In the genomic region with DNA sequence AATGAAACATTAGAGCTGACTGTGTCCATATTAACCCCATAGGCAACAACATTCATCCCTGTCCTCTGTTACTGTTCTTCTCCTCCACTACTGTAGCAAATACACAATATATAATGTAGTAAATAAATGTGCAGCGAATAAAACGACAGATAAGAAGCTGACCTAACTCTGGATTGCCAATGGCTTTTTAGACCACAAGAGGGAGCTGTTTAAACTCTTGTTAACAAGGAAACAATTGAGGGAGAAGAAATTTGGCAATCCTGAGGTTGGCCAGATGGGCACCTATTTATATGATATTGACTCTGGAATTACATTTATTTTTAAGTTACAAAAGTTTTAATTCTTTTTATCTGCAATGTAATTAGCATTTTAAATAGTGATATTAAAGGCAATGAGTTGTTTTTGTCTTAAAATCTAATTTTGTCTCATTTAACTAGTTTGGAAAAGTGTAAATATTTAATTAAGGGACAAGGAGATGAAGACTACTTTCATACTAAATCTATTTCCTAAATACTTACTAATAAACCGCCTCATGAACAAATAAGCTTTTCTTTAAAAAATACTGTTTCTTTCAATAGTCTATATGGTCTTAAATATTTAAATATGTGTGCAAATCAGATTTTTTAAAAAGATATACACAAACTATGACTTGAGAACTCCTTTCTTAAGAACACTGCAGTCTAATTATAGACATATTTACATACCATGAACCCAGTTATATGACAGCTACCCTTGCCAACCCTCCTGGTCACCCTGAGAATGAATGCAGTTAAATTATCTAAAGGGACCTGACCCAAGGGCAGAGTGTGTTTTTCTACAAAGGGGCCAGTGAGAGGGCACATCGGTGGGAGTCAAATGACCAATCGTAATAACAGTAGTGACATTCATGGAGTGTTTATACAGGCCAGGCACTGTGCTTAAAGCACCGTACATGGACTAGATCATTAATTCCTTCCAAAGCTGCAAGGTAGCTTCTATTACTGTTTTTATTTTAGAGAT, we compare ENCODE assay signal across 9 cellular contexts. TPM values are rescaled to one million over a fixed set of nuclear protein-coding genes. Genes with fewer than 3 reads are reported as not detected.
DNase-seq lines count a peak whose midpoint lies in the region; ATAC-seq and TF ChIP-seq lines count a peak whose summit lies in the region.
"Had no signal": no experiment of that assay in that cellular context is flagged by ENCODE, and none has a peak within 500 bp of the region (broad histone marks: within the 10 kb centered on the region; RNA-seq: fewer than 3 reads in every experiment).

No MANE protein-coding gene starts in this region.

- in situ Hi-C loops in IMR-90 (cut with MboI; ENCODE audit: low sequenced_read_pairs), result loop anchor here (5.0 kb wide), 1 partner anchor 242 kb away; no protein-coding TSS in a partner anchor

- no peak overlapping the region for H2AFZ ChIP-seq in IMR-90 (replicated peaks; ENCODE audit: low read length, poor library complexity)

- no peaks in the 10 kb centered on the region for H3K4me1 Mint-ChIP-seq in CD4-positive, alpha-beta T cell (ENCODE audit: low read depth)
- H3K4me1 Mint-ChIP-seq: activated B cell treated with CpG ODN at 0.5 μM for 24 hours had no signal

- H3K4me3 ChIP-seq in IMR-90 (ENCODE audit: insufficient read depth, low read depth, low read length), result no peak overlapping the region
- H3K4me3 ChIP-seq in NT2/D1 (ENCODE audit: insufficient read length, low read depth), result no peak overlapping the region
- H3K4me3 ChIP-seq in liver (ENCODE audit: low read depth in 1 of 3, low read length in 3 of 3), result no peak overlapping the region

- no peaks in the 10 kb centered on the region for H3K36me3 Mint-ChIP-seq in CD4-positive, alpha-beta T cell (ENCODE audit: low read depth)

- H2AK5ac ChIP-seq in IMR-90 (ENCODE audit: low read depth, low read length), result no peak overlapping the region

- no peaks in the 10 kb centered on the region for H4K20me1 ChIP-seq in IMR-90 (ENCODE audit: insufficient read depth, low read length)

- no peak overlapping the region for H2BK15ac ChIP-seq in IMR-90 (ENCODE audit: low read depth, low read length)

- intact Hi-C loops in CD4-positive, alpha-beta T cell (cut with DNase I, micrococcal nuclease), result loop anchor here (1.0 to 5.0 kb wide), 4 partner anchors 197 to 238 kb away; a partner anchor contains a TSS
- intact Hi-C loops in IMR-90 (cut with micrococcal nuclease), result loop anchor here (1.0 kb wide), 3 partner anchors 197 to 280 kb away; no protein-coding TSS in a partner anchor

- no peak overlapping the region for H3K56ac ChIP-seq in IMR-90 (ENCODE audit: extremely low read depth, insufficient read depth, low read length)

- TF ChIP-seq POLR2A in IMR-90 (IDR thresholded peaks at IDR 0.05; ENCODE audit: low read depth, low read length), result no peak

- no peak overlapping the region for H3K27ac ChIP-seq in CD4-positive, alpha-beta T cell (ENCODE audit: low read depth, low read length)
- H3K27ac ChIP-seq in IMR-90 (ENCODE audit: insufficient read depth, low read length) (no peak overlapping the region), liver (ENCODE audit: low read depth in 1 of 2, low read length in 2 of 2) (no peak overlapping the region)

- H3K4ac ChIP-seq in IMR-90 (ENCODE audit: low read depth, low read length), result no peak overlapping the region

- H3K27me3 ChIP-seq in CD4-positive, alpha-beta T cell (ENCODE audit: control insufficient read depth, insufficient read depth, low read length), result no peaks in the 10 kb centered on the region
- H3K27me3 ChIP-seq in IMR-90 (ENCODE audit: control insufficient read depth, insufficient read depth, low read length), result no peaks in the 10 kb centered on the region; the same call in 1 of the 2 replicates
- no peaks in the 10 kb centered on the region for H3K27me3 ChIP-seq in NT2/D1 (ENCODE audit: insufficient read depth, insufficient read length)
- H3K27me3 ChIP-seq in liver (ENCODE audit: control insufficient read depth in 4 of 4, insufficient read depth in 4 of 4, low read length in 3 of 4), result no peaks in the 10 kb centered on the region

- H3K79me1 ChIP-seq in IMR-90 (ENCODE audit: low read depth in 1 of 2, low read length in 2 of 2), result no peaks in the 10 kb centered on the region

- no peaks in the 10 kb centered on the region for H3K36me3 ChIP-seq in IMR-90 (ENCODE audit: control insufficient read depth, insufficient read depth, low read length)
- no peaks in the 10 kb centered on the region for H3K36me3 ChIP-seq in NT2/D1 (ENCODE audit: insufficient read depth, insufficient read length, low read length)
- no peaks in the 10 kb centered on the region for H3K36me3 ChIP-seq in liver (ENCODE audit: control insufficient read depth in 4 of 4, insufficient read depth in 3 of 4, low read depth in 1 of 4, low read length in 3 of 4)

- peak overlapping the region; percentile 72 for H3K4me2 ChIP-seq in IMR-90 (ENCODE audit: low read depth, low read length)

- no peaks in the 10 kb centered on the region for H3K4me1 ChIP-seq in IMR-90 (ENCODE audit: control insufficient read depth, insufficient read depth, low read length)
- no peaks in the 10 kb centered on the region for H3K4me1 ChIP-seq in NT2/D1 (ENCODE audit: insufficient read depth, insufficient read length)
- no peaks in the 10 kb centered on the region for H3K4me1 ChIP-seq in liver (ENCODE audit: control insufficient read depth in 4 of 4, insufficient read depth in 4 of 4, low read length in 3 of 4)

- H2BK20ac ChIP-seq in IMR-90 (ENCODE audit: low read depth, low read length), result no peak overlapping the region

- no peak overlapping the region for H4K91ac ChIP-seq in IMR-90 (ENCODE audit: insufficient read depth, low read depth, low read length)

- H3K9me1 ChIP-seq in IMR-90 (ENCODE audit: insufficient read depth, low read length), result no peaks in the 10 kb centered on the region

- TF ChIP-seq CTCF in CD4-positive, alpha-beta T cell (IDR thresholded peaks at IDR 0.05), result peak; percentile 81
- TF ChIP-seq CTCF in IMR-90 (conservative IDR thresholded peaks at IDR 0.05; ENCODE audit: low read depth, low read length) (peak; percentile 86), liver (IDR thresholded peaks at IDR 0.05; ENCODE audit: low read depth, low read length, missing input control) (peak; percentile 87)

- no peaks in the 10 kb centered on the region for H3K9me3 Mint-ChIP-seq in CD4-positive, alpha-beta T cell
- H3K9me3 Mint-ChIP-seq: activated B cell treated with CpG ODN at 0.5 μM for 24 hours had no signal

- H3K9ac ChIP-seq in IMR-90 (ENCODE audit: low read depth, low read length), result no peak overlapping the region
- H3K9ac ChIP-seq in NT2/D1 (ENCODE audit: insufficient read length, low read depth), result no peak overlapping the region
- no peak overlapping the region for H3K9ac ChIP-seq in liver (ENCODE audit: low read depth in 1 of 2, low read length in 2 of 2)

- BruUV-seq in IMR-90 (replicated peaks; lab: Mats Ljungman, UMichigan), result no TSS peak

- H2AK9ac ChIP-seq in IMR-90 (replicated peaks; ENCODE audit: low read depth, low read length, poor library complexity), result no peak overlapping the region

- H3K23ac ChIP-seq in IMR-90 (ENCODE audit: low read depth, low read length), result no peak overlapping the region

- H2BK120ac ChIP-seq in IMR-90 (ENCODE audit: low read depth, low read length), result no peak overlapping the region

- TF ChIP-seq RAD21 in IMR-90 (IDR thresholded peaks at IDR 0.05; ENCODE audit: low read length), result peak; percentile 63
- TF ChIP-seq RAD21 in liver (IDR thresholded peaks at IDR 0.05), result peak; percentile 92 to 93

- H3K9me3 ChIP-seq in CD4-positive, alpha-beta T cell (ENCODE audit: control insufficient read depth, low read length), result no peaks in the 10 kb centered on the region
- H3K9me3 ChIP-seq in IMR-90 (ENCODE audit: control insufficient read depth, insufficient read depth, low read length) (peaks cover 2% of the 10 kb centered on the region; the same call in 1 of the 2 replicates), NT2/D1 (ENCODE audit: insufficient read depth, low read length) (peaks cover 5% of the 10 kb centered on the region; the same call in 1 of the 2 replicates), liver (ENCODE audit: control insufficient read depth in 4 of 4, low read length in 3 of 4) (peaks cover 0 to 2% (median 0%) of the 10 kb centered on the region in 4 donors)

- no peak for ATAC-seq in CD4-positive, alpha-beta T cell (ENCODE audit: poor library complexity)
- ATAC-seq in GM18508 (IDR thresholded peaks at IDR 0.05; ENCODE audit: insufficient read depth, unreplicated experiment), result peak; percentile 50
- peak; percentile 61 for ATAC-seq in IMR-90 (ENCODE audit: low read depth)
- no peak for ATAC-seq in GM18873 (IDR thresholded peaks at IDR 0.05; ENCODE audit: low FRiP score, unreplicated experiment)

- CTCF ChIA-PET in CD4-positive, alpha-beta T cell (lab: Charles Lee), result interaction anchor here (0.7 to 2.0 kb wide), 6 partner anchors 10 to 240 kb away, joined by 3 to 10 read pairs (median 5); a partner anchor contains a TSS
- CTCF ChIA-PET in IMR-90 (lab: Yijun Ruan, JAX), result interaction anchor here (0.9 to 2.6 kb wide), 12 partner anchors 11 to 292 kb away, joined by 3 to 18 read pairs (median 4); no protein-coding TSS in a partner anchor

- H2BK5ac ChIP-seq in IMR-90 (ENCODE audit: low read depth, low read length, poor library complexity, severe bottlenecking), result no peak overlapping the region

- WGBS in IMR-90 (ENCODE audit: extremely low coverage in 2 of 2, insufficient read length in 1 of 2), 2 experiments, result 100% methylated on average over 1 of the region's 6 CpGs; no CpG with 5 or more reads in 1 of the 2 experiments
- WGBS in liver, result 38% methylated on average over 6 of the region's 6 CpGs

- peaks cover 6% of the 10 kb centered on the region for H3K27me3 Mint-ChIP-seq in CD4-positive, alpha-beta T cell

- DNase-seq in CD4-positive, alpha-beta T cell, result peak in 2 of 10 experiments; percentile 5 to 7
- DNase-seq in IMR-90, result peak; percentile 81
- peak; percentile 50 for DNase-seq in NT2/D1 (ENCODE audit: low read depth, low spot score)
- DNase-seq in cerebellum (ENCODE audit: low spot score), result peak; percentile 67
- peak; percentile 54 for DNase-seq in ureter (ENCODE audit: low spot score)
- DNase-seq: activated B cell treated with CpG ODN at 0.5 μM for 24 hours had no signal

- H3K18ac ChIP-seq in IMR-90 (ENCODE audit: low read depth, low read length), result no peak overlapping the region

- H4K8ac ChIP-seq in IMR-90 (ENCODE audit: low read depth in 2 of 2, low read length in 2 of 2), result no peak overlapping the region

- no peak overlapping the region for H3K4me3 Mint-ChIP-seq in CD4-positive, alpha-beta T cell
- H3K4me3 Mint-ChIP-seq: activated B cell treated with CpG ODN at 0.5 μM for 24 hours had no signal

- dilution Hi-C loops in IMR-90 (cut with HindIII; ENCODE audit: low sequenced_read_pairs, unreplicated experiment), result no loop called here

- no peak overlapping the region for H4K5ac ChIP-seq in IMR-90 (ENCODE audit: low read depth, low read length)

- POLR2A ChIA-PET in CD4-positive, alpha-beta T cell (lab: Charles Lee), result interaction anchor here (0.7 to 1.3 kb wide), 2 partner anchors 177 to 197 kb away, joined by 3 to 7 read pairs; no protein-coding TSS in a partner anchor
- POLR2A ChIA-PET in IMR-90 (lab: Charles Lee; ENCODE audit: unreplicated experiment), result no interaction called here

- H3K27ac Mint-ChIP-seq in CD4-positive, alpha-beta T cell, result no peak overlapping the region
- H3K27ac Mint-ChIP-seq: activated B cell treated with CpG ODN at 0.5 μM for 24 hours had no signal

- H3K14ac ChIP-seq in IMR-90 (replicated peaks; ENCODE audit: low read depth, low read length), result no peak overlapping the region

RNA-seq across cellular contexts. Expression of a gene that starts 52.9 kb away (rescaled TPM):
- 1 to 10 TPM; 4.4 to 4.8 TPM for total RNA-seq in CD4-positive, alpha-beta T cell
- total RNA-seq in IMR-90 (2012; rRNA removed) (15.2 and 27.5 TPM in 2 replicates), cerebellum (20.4 TPM), liver (10 to 100 TPM; 10.8 to 15.2 TPM), ureter (21.9 TPM)
- polyA plus RNA-seq in IMR-90 (2012; rRNA removed) (19.1 and 24.9 TPM in 2 replicates), liver (10 to 100 TPM in 1 of 2 donors, 1 to 10 TPM in 1; 8.7 to 15.7 TPM)
- 3.7 and 8.2 TPM in 2 replicates for polyA plus RNA-seq in IMR-90 (2012; cell fraction: cytosol; rRNA removed)
- polyA plus RNA-seq in IMR-90 (2012; cell fraction: nucleus; rRNA removed; ENCODE audit: low replicate concordance), result 1.6 and 10.0 TPM in 2 replicates

Comparison
In these comparisons a context has a peak if more than half of its experiments do, and no peak if none do; other contexts are left out.
1. ATAC-seq: peak in GM18508 (single experiment) and IMR-90 (single experiment); none in CD4-positive, alpha-beta T cell (single experiment) and GM18873 (single experiment).
2. Peak in every context shown above with its lines, with median percentiles within 50 percentile points of each other: CTCF ChIP-seq.